ENCODE assay signal across 14 cellular contexts in genomic region chr2:7023542-7023941, GRCh38.
DNase-seq lines count a peak whose midpoint lies in the region; ATAC-seq and TF ChIP-seq lines count a peak whose summit lies in the region.
"Had no signal": no experiment of that assay in that cellular context is flagged by ENCODE, and none has a peak within 500 bp of the region (broad histone marks: within the 10 kb centered on the region; RNA-seq: fewer than 3 reads in every experiment).

No MANE protein-coding gene starts in this region.

- TF ChIP-seq CTCF in right atrium auricular region (IDR thresholded peaks at IDR 0.05), result no peak
- TF ChIP-seq CTCF in endothelial cell (IDR thresholded peaks at IDR 0.05; ENCODE audit: unreplicated experiment), result no peak
- TF ChIP-seq CTCF in mesothelial cell of epicardium (IDR thresholded peaks at IDR 0.05; ENCODE audit: unreplicated experiment), result no peak
- no peak for TF ChIP-seq CTCF in vagina (IDR thresholded peaks at IDR 0.05)

- TF ChIP-seq POLR2A in vagina (IDR thresholded peaks at IDR 0.05), result no peak

- intact Hi-C loops in Right ventricle myocardium inferior (cut with DNase I), result loop anchor here (2.0 kb wide), 1 partner anchor 15 kb away; no protein-coding TSS in a partner anchor
- intact Hi-C loops in vagina (cut with DNase I), result no loop called here

- H3K4me3 Mint-ChIP-seq in endothelial cell (ENCODE audit: unreplicated experiment) (peak overlapping the region; percentile 4), mesothelial cell of epicardium (no peak overlapping the region)
- H3K4me3 Mint-ChIP-seq: activated naive CD4-positive, alpha-beta T cell treated with anti-CD3 and anti-CD28 coated beads for 36 hours; H9; natural killer cell treated with Interleukin-12 subunit alpha and Interleukin-12 subunit beta and Interleukin-15 and Interleukin-18, amount 100 ng/mL, for 72 hours had no signal

- H3K27me3 ChIP-seq in right atrium auricular region (no peaks in the 10 kb centered on the region), vagina (no peaks in the 10 kb centered on the region)

- H3K27ac Mint-ChIP-seq in endothelial cell (ENCODE audit: unreplicated experiment) (no peak overlapping the region), mesothelial cell of epicardium (peak overlapping the region; percentile 27)
- H3K27ac Mint-ChIP-seq: activated naive CD4-positive, alpha-beta T cell treated with anti-CD3 and anti-CD28 coated beads for 36 hours; H9; natural killer cell treated with Interleukin-12 subunit alpha and Interleukin-12 subunit beta and Interleukin-15 and Interleukin-18, amount 100 ng/mL, for 72 hours had no signal

- no peaks in the 10 kb centered on the region for H3K36me3 ChIP-seq in right atrium auricular region
- peaks cover 0 to 15% of the 10 kb centered on the region in 2 donors for H3K36me3 ChIP-seq in vagina

- no peaks in the 10 kb centered on the region for H3K9me3 ChIP-seq in right atrium auricular region
- H3K9me3 ChIP-seq in vagina, result no peaks in the 10 kb centered on the region

- no peak overlapping the region for H3K4me3 ChIP-seq in right atrium auricular region
- no peak overlapping the region for H3K4me3 ChIP-seq in vagina

- no peak for DNase-seq in Right ventricle myocardium inferior (ENCODE audit: missing footprints)
- DNase-seq in right atrium auricular region (ENCODE audit: low spot score), result no peak
- DNase-seq in endothelial cell (ENCODE audit: low spot score), result no peak
- no peak for DNase-seq in mesothelial cell of epicardium (ENCODE audit: low spot score in 2 of 2, unreplicated experiment in 2 of 2)
- DNase-seq in vagina (ENCODE audit: extremely low spot score in 2 of 2), result no peak
- no peak for DNase-seq in NCI-H69 (lab: John Stamatoyannopoulos, UW)
- DNase-seq in NCI-H1417 (lab: John Stamatoyannopoulos, UW), result no peak
- DNase-seq in GM03348 (ENCODE audit: low spot score), result no peak
- DNase-seq: activated CD4-positive, CD25-positive, alpha-beta regulatory T cell; activated naive CD4-positive, alpha-beta T cell treated with anti-CD3 and anti-CD28 coated beads for 36 hours; H9; NCI-H1092 treated with DMSO at 0.1 percent for 48 hours; stimulated activated naive CD4-positive, alpha-beta T cell treated with Interleukin-2 at 50 U/mL for 16 hours had no signal

- H3K9me3 Mint-ChIP-seq in endothelial cell (ENCODE audit: unreplicated experiment), result no peaks in the 10 kb centered on the region
- H3K9me3 Mint-ChIP-seq in mesothelial cell of epicardium, result no peaks in the 10 kb centered on the region
- H3K9me3 Mint-ChIP-seq: activated naive CD4-positive, alpha-beta T cell treated with anti-CD3 and anti-CD28 coated beads for 36 hours; H9; natural killer cell treated with Interleukin-12 subunit alpha and Interleukin-12 subunit beta and Interleukin-15 and Interleukin-18, amount 100 ng/mL, for 72 hours had no signal

- H3K27ac ChIP-seq in right atrium auricular region, result no peak overlapping the region
- peak overlapping the region; percentile 65 for H3K27ac ChIP-seq in vagina

- H3K4me1 Mint-ChIP-seq in endothelial cell (ENCODE audit: unreplicated experiment), result peaks cover 27% of the 10 kb centered on the region
- peaks cover 60% of the 10 kb centered on the region for H3K4me1 Mint-ChIP-seq in mesothelial cell of epicardium

- ATAC-seq in Right ventricle myocardium inferior, result peak; percentile 81
- ATAC-seq: natural killer cell treated with Interleukin-12 subunit alpha and Interleukin-12 subunit beta and Interleukin-15 and Interleukin-18, amount 100 ng/mL, for 72 hours had no signal

- H3K4me1 ChIP-seq in right atrium auricular region (peaks cover 0 to 41% of the 10 kb centered on the region in 2 donors), vagina (peaks cover 44% of the 10 kb centered on the region)

- H3K27me3 Mint-ChIP-seq in endothelial cell (ENCODE audit: unreplicated experiment), result peaks cover 8% of the 10 kb centered on the region
- H3K27me3 Mint-ChIP-seq in mesothelial cell of epicardium (ENCODE audit: low read depth), result no peaks in the 10 kb centered on the region
- H3K27me3 Mint-ChIP-seq: natural killer cell treated with Interleukin-12 subunit alpha and Interleukin-12 subunit beta and Interleukin-15 and Interleukin-18, amount 100 ng/mL, for 72 hours had no signal

- H3K36me3 Mint-ChIP-seq in endothelial cell (ENCODE audit: low read depth, unreplicated experiment) (peaks cover 59% of the 10 kb centered on the region), mesothelial cell of epicardium (peaks cover 43% of the 10 kb centered on the region)
